In the genomic region with DNA sequence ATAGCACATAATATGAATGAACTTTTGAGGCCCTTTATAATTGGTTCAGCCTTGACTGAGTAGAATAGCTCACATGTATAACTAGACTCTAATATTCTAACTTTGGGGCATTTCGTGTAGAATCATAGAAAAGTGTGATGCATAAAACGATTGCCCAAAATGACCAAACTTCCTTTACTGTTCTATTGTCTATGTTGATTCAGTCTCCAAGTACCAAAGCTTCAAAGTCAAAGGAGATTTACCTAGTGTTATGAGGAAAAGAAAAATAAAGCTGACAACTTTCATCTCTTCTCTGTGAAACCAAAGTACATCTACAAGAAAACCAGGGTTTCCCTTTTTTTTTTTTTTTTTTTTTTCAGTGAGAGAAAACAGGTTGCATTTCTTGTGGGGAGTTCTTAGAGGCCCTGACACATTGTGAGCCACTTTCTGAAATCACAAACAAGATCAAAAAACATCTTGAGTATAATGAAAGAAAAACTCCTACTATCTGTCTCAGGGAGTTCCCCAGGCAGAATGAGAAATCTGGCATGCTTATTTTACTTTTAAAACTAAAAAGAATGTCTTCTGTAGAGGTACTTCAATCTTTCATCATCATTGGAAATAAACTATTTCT, we compare ENCODE assay signal across 18 cellular contexts.
DNase-seq lines count a peak whose midpoint lies in the region; ATAC-seq and TF ChIP-seq lines count a peak whose summit lies in the region.
"Had no signal": no experiment of that assay in that cellular context is flagged by ENCODE, and none has a peak within 500 bp of the region (broad histone marks: within the 10 kb centered on the region; RNA-seq: fewer than 3 reads in every experiment).

No MANE protein-coding gene starts in this region.

- no peaks in the 10 kb centered on the region for H3F3A ChIP-seq in neural progenitor cell (ENCODE audit: low read depth)

- H3K27me3 ChIP-seq in neural progenitor cell, result no peaks in the 10 kb centered on the region

- H3K4me3 Mint-ChIP-seq in activated naive CD4-positive, alpha-beta T cell treated with anti-CD3 and anti-CD28 coated beads for 36 hours, result no peak overlapping the region
- no peak overlapping the region for H3K4me3 Mint-ChIP-seq in activated naive CD8-positive, alpha-beta T cell treated with anti-CD3 and anti-CD28 coated beads, Interleukin-2, amount 10 ng/mL, durations not matched to agents 7 days and 5 days
- H3K4me3 Mint-ChIP-seq in stimulated activated effector memory CD8-positive, alpha-beta T cell treated with anti-CD3 and anti-CD28 coated beads, Interleukin-12 subunit alpha, Interleukin-12 subunit beta, amount 100 ng/mL, for 72 hours, result no peak overlapping the region
- no peak overlapping the region for H3K4me3 Mint-ChIP-seq in neural progenitor cell
- H3K4me3 Mint-ChIP-seq: CD4-positive, CD25-positive, alpha-beta regulatory T cell; GM23338 had no signal

- no peak overlapping the region for H3K4me2 ChIP-seq in neural progenitor cell
- H3K4me2 ChIP-seq: GM23338, PC-9 had no signal

- ATAC-seq in activated naive CD8-positive, alpha-beta T cell treated with anti-CD3 and anti-CD28 coated beads, Interleukin-2, amount 10 ng/mL, durations not matched to agents 7 days and 5 days (ENCODE audit: low read depth), result peak; percentile 61
- peak; percentile 85 for ATAC-seq in stimulated activated effector memory CD8-positive, alpha-beta T cell treated with anti-CD3 and anti-CD28 coated beads, Interleukin-12 subunit alpha, Interleukin-12 subunit beta, amount 100 ng/mL, for 72 hours
- no peak for ATAC-seq in GM21447 (IDR thresholded peaks at IDR 0.05; ENCODE audit: unreplicated experiment)
- ATAC-seq: GM23338 had no signal

- H3K27ac Mint-ChIP-seq in activated naive CD4-positive, alpha-beta T cell treated with anti-CD3 and anti-CD28 coated beads for 36 hours, result peak overlapping the region; percentile 34
- no peak overlapping the region for H3K27ac Mint-ChIP-seq in activated naive CD8-positive, alpha-beta T cell treated with anti-CD3 and anti-CD28 coated beads, Interleukin-2, amount 10 ng/mL, durations not matched to agents 7 days and 5 days
- no peak overlapping the region for H3K27ac Mint-ChIP-seq in stimulated activated effector memory CD8-positive, alpha-beta T cell treated with anti-CD3 and anti-CD28 coated beads, Interleukin-12 subunit alpha, Interleukin-12 subunit beta, amount 100 ng/mL, for 72 hours
- no peak overlapping the region for H3K27ac Mint-ChIP-seq in neural progenitor cell
- H3K27ac Mint-ChIP-seq: GM23338 had no signal

- no peak overlapping the region for H3K4me3 ChIP-seq in neural progenitor cell
- H3K4me3 ChIP-seq: GM23338, PC-9 had no signal

- peaks cover 18% of the 10 kb centered on the region for H3K27me3 Mint-ChIP-seq in activated naive CD4-positive, alpha-beta T cell treated with anti-CD3 and anti-CD28 coated beads for 36 hours (ENCODE audit: low read depth)
- H3K27me3 Mint-ChIP-seq in activated naive CD8-positive, alpha-beta T cell treated with anti-CD3 and anti-CD28 coated beads, Interleukin-2, amount 10 ng/mL, durations not matched to agents 7 days and 5 days, result no peaks in the 10 kb centered on the region
- H3K27me3 Mint-ChIP-seq in neural progenitor cell (ENCODE audit: insufficient read depth, low read depth), result no peaks in the 10 kb centered on the region

- H3K79me2 ChIP-seq in neural progenitor cell (ENCODE audit: low read depth), result no peaks in the 10 kb centered on the region

- H3K4me1 Mint-ChIP-seq in activated naive CD4-positive, alpha-beta T cell treated with anti-CD3 and anti-CD28 coated beads for 36 hours (ENCODE audit: low read depth), result peaks cover 24% of the 10 kb centered on the region
- peaks cover 24% of the 10 kb centered on the region for H3K4me1 Mint-ChIP-seq in activated naive CD8-positive, alpha-beta T cell treated with anti-CD3 and anti-CD28 coated beads, Interleukin-2, amount 10 ng/mL, durations not matched to agents 7 days and 5 days
- H3K4me1 Mint-ChIP-seq in stimulated activated effector memory CD8-positive, alpha-beta T cell treated with anti-CD3 and anti-CD28 coated beads, Interleukin-12 subunit alpha, Interleukin-12 subunit beta, amount 100 ng/mL, for 72 hours, result peaks cover 22% of the 10 kb centered on the region
- H3K4me1 Mint-ChIP-seq in neural progenitor cell, result no peaks in the 10 kb centered on the region
- H3K4me1 Mint-ChIP-seq: GM23338 had no signal

- no peak for TF ChIP-seq CTCF in neural progenitor cell (IDR thresholded peaks at IDR 0.05)

- POLR2A ChIA-PET in activated naive CD8-positive, alpha-beta T cell treated with anti-CD3 and anti-CD28 coated beads, Interleukin-2, amount 10 ng/mL, durations not matched to agents 7 days and 5 days (lab: Charles Lee), result interaction anchor here (0.8 kb wide), 1 partner anchor 28 kb away, joined by 4 read pairs; no protein-coding TSS in a partner anchor

- H3K36me3 Mint-ChIP-seq in activated naive CD4-positive, alpha-beta T cell treated with anti-CD3 and anti-CD28 coated beads for 36 hours (ENCODE audit: low read depth), result no peaks in the 10 kb centered on the region
- H3K36me3 Mint-ChIP-seq in activated naive CD8-positive, alpha-beta T cell treated with anti-CD3 and anti-CD28 coated beads, Interleukin-2, amount 10 ng/mL, durations not matched to agents 7 days and 5 days, result no peaks in the 10 kb centered on the region
- no peaks in the 10 kb centered on the region for H3K36me3 Mint-ChIP-seq in stimulated activated effector memory CD8-positive, alpha-beta T cell treated with anti-CD3 and anti-CD28 coated beads, Interleukin-12 subunit alpha, Interleukin-12 subunit beta, amount 100 ng/mL, for 72 hours
- no peaks in the 10 kb centered on the region for H3K36me3 Mint-ChIP-seq in neural progenitor cell
- H3K36me3 Mint-ChIP-seq: CD4-positive, CD25-positive, alpha-beta regulatory T cell had no signal

- H3K9me3 ChIP-seq in KOPT-K1 (ENCODE audit: insufficient read depth, low read length, poor library complexity, severe bottlenecking) (peaks cover 6% of the 10 kb centered on the region), neural progenitor cell (ENCODE audit: low read depth) (peaks cover 6% of the 10 kb centered on the region)

- H3K4me1 ChIP-seq in neural progenitor cell, result no peaks in the 10 kb centered on the region

- intact Hi-C loops in activated naive CD4-positive, alpha-beta T cell treated with anti-CD3 and anti-CD28 coated beads for 36 hours (cut with micrococcal nuclease), result loop anchor here (1.0 to 5.0 kb wide), 15 partner anchors 8 to 529 kb away; partner anchors contain the start of genes SUCO and TNFSF4

- no peak overlapping the region for H2AFZ ChIP-seq in neural progenitor cell (replicated peaks)
- H2AFZ ChIP-seq: GM23338, PC-9 had no signal

- DNase-seq in activated naive CD4-positive, alpha-beta T cell treated with anti-CD3 and anti-CD28 coated beads for 36 hours, result peak; percentile 36
- DNase-seq in activated naive CD4-positive, alpha-beta T cell (lab: John Stamatoyannopoulos, UW), result no peak
- DNase-seq in activated naive CD8-positive, alpha-beta T cell treated with anti-CD3 and anti-CD28 coated beads, Interleukin-2, amount 10 ng/mL, durations not matched to agents 7 days and 5 days, result no peak
- no peak for DNase-seq in stimulated activated effector memory CD8-positive, alpha-beta T cell treated with anti-CD3 and anti-CD28 coated beads, Interleukin-12 subunit alpha, Interleukin-12 subunit beta, amount 100 ng/mL, for 72 hours (ENCODE audit: low spot score in 2 of 2)
- no peak for DNase-seq in neural progenitor cell (ENCODE audit: low spot score)
- no peak for DNase-seq in AG20443 (ENCODE audit: low spot score)
- DNase-seq: DMS79 treated with DMSO at 0.1 percent for 48 hours, GDM1, Karpas-422, NCI-H1930, NCI-H2171, NCI-H446 treated with DMSO at 0.1 percent for 48 hours, NCI-H748 treated with DMSO at 0.1 percent for 48 hours, PC-9 had no signal

- H3K36me3 ChIP-seq in KOPT-K1 (ENCODE audit: insufficient read depth, low read length) (no peaks in the 10 kb centered on the region), neural progenitor cell (no peaks in the 10 kb centered on the region)

- no peaks in the 10 kb centered on the region for H3K9me3 Mint-ChIP-seq in activated naive CD4-positive, alpha-beta T cell treated with anti-CD3 and anti-CD28 coated beads for 36 hours
- no peaks in the 10 kb centered on the region for H3K9me3 Mint-ChIP-seq in activated naive CD8-positive, alpha-beta T cell treated with anti-CD3 and anti-CD28 coated beads, Interleukin-2, amount 10 ng/mL, durations not matched to agents 7 days and 5 days
- no peaks in the 10 kb centered on the region for H3K9me3 Mint-ChIP-seq in stimulated activated effector memory CD8-positive, alpha-beta T cell treated with anti-CD3 and anti-CD28 coated beads, Interleukin-12 subunit alpha, Interleukin-12 subunit beta, amount 100 ng/mL, for 72 hours
- H3K9me3 Mint-ChIP-seq in neural progenitor cell, result no peaks in the 10 kb centered on the region
- H3K9me3 Mint-ChIP-seq: CD4-positive, CD25-positive, alpha-beta regulatory T cell; GM23338 had no signal

- H3K9ac ChIP-seq in neural progenitor cell, result no peak overlapping the region

- CTCF ChIA-PET in activated naive CD4-positive, alpha-beta T cell treated with anti-CD3 and anti-CD28 coated beads for 36 hours (lab: Charles Lee), result interaction anchor here (0.6 to 1.4 kb wide), 3 partner anchors 28 to 87 kb away, joined by 6 to 7 read pairs (median 6); no protein-coding TSS in a partner anchor

- no peaks in the 10 kb centered on the region for H4K20me1 ChIP-seq in neural progenitor cell (ENCODE audit: low read depth)

- peak overlapping the region; percentile 23 for H3K27ac ChIP-seq in KOPT-K1 (ENCODE audit: low read depth, low read length, poor library complexity, severe bottlenecking)
- H3K27ac ChIP-seq in neural progenitor cell, result no peak overlapping the region
- H3K27ac ChIP-seq: PC-9 had no signal
